Comparison of ENCODE assay signal across 8 cellular contexts in the genomic region with DNA sequence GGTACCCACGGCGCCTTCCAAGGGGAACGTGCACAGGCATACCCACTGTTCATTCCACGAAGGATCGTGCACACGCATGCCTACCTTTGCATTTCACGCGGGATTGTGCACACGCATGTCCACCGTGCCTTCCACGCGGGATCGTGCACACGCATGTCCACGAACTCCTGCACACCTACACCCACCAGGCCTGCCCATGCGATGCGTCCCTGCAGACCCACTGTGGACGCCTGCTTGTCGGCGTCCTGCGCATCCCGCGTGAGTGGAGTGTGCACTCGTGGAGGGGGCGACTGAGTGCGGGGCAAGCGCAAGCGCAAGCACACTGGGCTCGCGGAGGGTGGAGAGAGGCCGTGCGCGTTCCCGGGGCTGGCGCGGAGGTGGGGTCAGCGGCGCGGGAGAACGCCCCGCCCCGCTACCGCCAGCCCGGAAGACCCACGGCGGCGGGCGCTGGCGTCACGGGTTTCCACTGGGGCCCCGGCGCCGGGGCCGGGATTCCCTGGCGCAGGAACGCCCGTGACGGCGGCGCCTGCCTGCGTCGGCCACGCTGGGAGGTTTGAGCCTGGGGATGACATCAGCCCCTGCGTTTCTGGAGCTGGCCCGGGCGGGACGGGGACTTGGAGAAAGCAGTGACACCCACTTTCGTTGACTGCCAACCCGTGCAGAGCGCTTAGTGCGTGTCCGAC. TPM values are rescaled to one million over a fixed set of nuclear protein-coding genes. Genes with fewer than 3 reads are reported as not detected.
DNase-seq lines count a peak whose midpoint lies in the region; ATAC-seq, FAIRE-seq and TF ChIP-seq lines count a peak whose summit lies in the region.

No MANE protein-coding gene starts in this region.

- peak overlapping the region; percentile 97 for H3K4me2 ChIP-seq in MM.1S (ENCODE audit: low read depth, low read length)
- peak overlapping the region; percentile 44 to 89 for H3K4me2 ChIP-seq in H1 (ENCODE audit: insufficient read depth in 1 of 2, low read depth in 2 of 2, low read length in 2 of 2)

- no peak overlapping the region for H3K23ac ChIP-seq in H1 (ENCODE audit: insufficient read length)

- peak overlapping the region; percentile 46 for H3K4ac ChIP-seq in H1 (replicated peaks; ENCODE audit: insufficient read length, low read depth, low read length)

- H2BK12ac ChIP-seq in H1 (ENCODE audit: low read depth, low read length): peak overlapping the region; percentile 76; the same call in 1 of the 2 replicates

- 36% methylated on average over 39 of the region's 72 CpGs; no CpG with 5 or more reads in 1 of the 2 experiments for WGBS in H1 (ENCODE audit: extremely low coverage in 1 of 2, insufficient coverage in 1 of 2, insufficient read length in 1 of 2, insufficient replicate concordance in 2 of 2, low coverage in 1 of 2, low lambda C conversion rate in 2 of 2, missing lambda C conversion rate in 1 of 2), 2 experiments

- peak; percentile 84 for ATAC-seq in activated CD8-positive, alpha-beta memory T cell treated with anti-CD3 and anti-CD28 coated beads, Interleukin-2, amount 10 ng/mL, durations not matched to agents 7 days and 5 days
- peak; percentile 56 for ATAC-seq in memory B cell (ENCODE audit: low read depth)
- peak; percentile 81 for ATAC-seq in stimulated activated effector memory CD8-positive, alpha-beta T cell treated with anti-CD3 and anti-CD28 coated beads, Interleukin-12 subunit alpha, Interleukin-12 subunit beta, amount 100 ng/mL, for 72 hours
- no peak for ATAC-seq in GM19463 (IDR thresholded peaks at IDR 0.05; ENCODE audit: unreplicated experiment)

- H3K36me3 ChIP-seq in MM.1S (replicated peaks; ENCODE audit: insufficient read depth, low read length): no peaks in the 10 kb centered on the region
- no peaks in the 10 kb centered on the region for H3K36me3 ChIP-seq in H1 (ENCODE audit: control insufficient read depth in 2 of 4, insufficient read depth in 4 of 4, low read length in 3 of 4)

- no peaks in the 10 kb centered on the region for H4K20me1 ChIP-seq in MM.1S (ENCODE audit: insufficient read depth, low read length)
- H4K20me1 ChIP-seq in H1 (replicated peaks in 1 of 2; ENCODE audit: control insufficient read depth in 1 of 2, insufficient read depth in 2 of 2, low read length in 2 of 2): peaks cover 2% of the 10 kb centered on the region in 2 experiments

- peak overlapping the region; percentile 94 for H4K8ac ChIP-seq in H1 (ENCODE audit: extremely low read depth, insufficient read depth, low read length)

- peak overlapping the region; percentile 50 for H4K91ac ChIP-seq in H1 (replicated peaks; ENCODE audit: insufficient read length, low read length)

- H3F3A ChIP-seq in MM.1S (ENCODE audit: insufficient read depth, low read length): peaks cover 29% of the 10 kb centered on the region

- no peak overlapping the region for H4K5ac ChIP-seq in H1 (ENCODE audit: insufficient read length, low read depth, low read length)

- H3K4me1 ChIP-seq in MM.1S (ENCODE audit: low read length): peaks cover 32% of the 10 kb centered on the region
- H3K4me1 ChIP-seq in H1 (replicated peaks in 1 of 4; ENCODE audit: control insufficient read depth in 3 of 4, insufficient read depth in 4 of 4, low read length in 3 of 4): peaks cover 3 to 21% (median 13%) of the 10 kb centered on the region in 4 experiments

- 0 out of 2 replicates have a peak overlapping the region, but pooled peaks have one; percentile 9 for H2BK5ac ChIP-seq in H1 (ENCODE audit: low read depth, low read length)

- no peaks in the 10 kb centered on the region for H3K9me3 ChIP-seq in MM.1S (replicated peaks; ENCODE audit: insufficient read depth, low read length)
- H3K9me3 ChIP-seq in H1 (ENCODE audit: insufficient read depth in 2 of 2, low read depth in 1 of 2, low read length in 1 of 2): no peaks in the 10 kb centered on the region

- TF ChIP-seq EP300 in H1 (IDR thresholded peaks at IDR 0.05; ENCODE audit: borderline replicate concordance in 1 of 2, low read depth in 2 of 2, low read length in 2 of 2): no peak

- H2AK5ac ChIP-seq in H1 (ENCODE audit: low read depth, low read length): 0 out of 2 replicates have a peak overlapping the region, but pooled peaks have one; percentile 57

- H3K27ac Mint-ChIP-seq in activated CD8-positive, alpha-beta memory T cell treated with anti-CD3 and anti-CD28 coated beads, Interleukin-2, amount 10 ng/mL, durations not matched to agents 7 days and 5 days: no peak overlapping the region
- H3K27ac Mint-ChIP-seq in memory B cell: peak overlapping the region; percentile 24
- H3K27ac Mint-ChIP-seq in stimulated activated effector memory CD8-positive, alpha-beta T cell treated with anti-CD3 and anti-CD28 coated beads, Interleukin-12 subunit alpha, Interleukin-12 subunit beta, amount 100 ng/mL, for 72 hours: no peak overlapping the region

- H3K9me2 ChIP-seq in MM.1S (replicated peaks; ENCODE audit: insufficient read depth, low read length): no peaks in the 10 kb centered on the region

- no peak for TF ChIP-seq RAD21 in H1 (IDR thresholded peaks at IDR 0.05 in 1 of 2, conservative IDR thresholded peaks at IDR 0.05 in 1 of 2; ENCODE audit: low read depth in 2 of 2, low read length in 2 of 2)

- DNase-seq in GM12865 (ENCODE audit: low read depth) (peak; percentile 64), MM.1S (peak; percentile 59), H1 (ENCODE audit: low read depth in 1 of 2, low spot score in 2 of 2) (no peak), memory B cell (ENCODE audit: low spot score in 2 of 2) (no peak), NCI-H2107 treated with DMSO at 0.1 percent for 48 hours (lab: John Stamatoyannopoulos, UW; ENCODE audit: unreplicated experiment) (no peak)
- DNase-seq in activated CD8-positive, alpha-beta memory T cell treated with anti-CD3 and anti-CD28 coated beads, Interleukin-2, amount 10 ng/mL, durations not matched to agents 7 days and 5 days: peak; percentile 70
- peak in 1 of 2 donors; percentile 32 for DNase-seq in stimulated activated effector memory CD8-positive, alpha-beta T cell treated with anti-CD3 and anti-CD28 coated beads, Interleukin-12 subunit alpha, Interleukin-12 subunit beta, amount 100 ng/mL, for 72 hours (ENCODE audit: low spot score in 2 of 2)

- H2BK15ac ChIP-seq in H1 (ENCODE audit: low read length): 0 out of 2 replicates have a peak overlapping the region, but pooled peaks have one; percentile 10

- H3K79me2 ChIP-seq in MM.1S (ENCODE audit: low read length) (no peaks in the 10 kb centered on the region), H1 (ENCODE audit: control insufficient read depth in 1 of 2, insufficient read depth in 2 of 2, low read length in 2 of 2) (no peaks in the 10 kb centered on the region)

- H3K9ac ChIP-seq in MM.1S (ENCODE audit: low read length): peak overlapping the region; percentile 80
- no peak overlapping the region; a peak in 1 of 7 replicates for H3K9ac ChIP-seq in H1 (replicated peaks in 1 of 4; ENCODE audit: extremely low read depth in 1 of 4, low read depth in 3 of 4, low read length in 3 of 4)

- POLR2A ChIA-PET in H1 (lab: Charles Lee; ENCODE audit: partially characterized antibody): interaction anchor here (0.8 to 16.3 kb wide), 5 partner anchors 8 to 75 kb away, joined by 3 to 216 read pairs (median 3); partner anchors contain the start of gene GADD45B

- no peaks in the 10 kb centered on the region for H3K79me1 ChIP-seq in H1 (ENCODE audit: low read depth, low read length)

- H3K56ac ChIP-seq in H1 (replicated peaks; ENCODE audit: insufficient read length, low read depth, low read length): no peak overlapping the region

- no peak overlapping the region for H2BK120ac ChIP-seq in H1 (replicated peaks; ENCODE audit: low read depth, low read length)

- TF ChIP-seq POLR2A in H1 (IDR thresholded peaks at IDR 0.05; ENCODE audit: control extremely low read depth in 1 of 2, low read depth in 2 of 2, low read length in 2 of 2): no peak

- H2AFZ ChIP-seq in MM.1S (ENCODE audit: low read length) (peak overlapping the region; percentile 73), H1 (ENCODE audit: low read length) (peak overlapping the region; percentile 67; the same call in 1 of the 2 replicates)

- H3K27ac ChIP-seq in MM.1S (ENCODE audit: low read length): peak overlapping the region; percentile 58; the same call in 1 of the 2 replicates
- H3K27ac ChIP-seq in H1 (ENCODE audit: low read depth, low read length): no peak overlapping the region

- no peak overlapping the region for H3K14ac ChIP-seq in H1 (ENCODE audit: insufficient read length)

- TF ChIP-seq CTCF in GM12865 (IDR thresholded peaks at IDR 0.05; ENCODE audit: insufficient read depth, low read depth, low read length, missing control alignments) (no peak), MM.1S (IDR thresholded peaks at IDR 0.05; ENCODE audit: low read length) (no peak), H1 (IDR thresholded peaks at IDR 0.05; ENCODE audit: control extremely low read depth in 1 of 3, insufficient read depth in 1 of 3, low read depth in 1 of 3, low read length in 3 of 3) (no peak)

- H3K4me3 ChIP-seq in GM12865 (ENCODE audit: low read depth, low read length): peak overlapping the region; percentile 63
- H3K4me3 ChIP-seq in MM.1S (ENCODE audit: low read length): peak overlapping the region; percentile 81
- H3K4me3 ChIP-seq in H1 (ENCODE audit: extremely low read depth in 1 of 4, insufficient read depth in 2 of 4, low read depth in 3 of 4, low read length in 4 of 4): peak overlapping the region; percentile 35 to 64 (median 47)

- no peaks in the 10 kb centered on the region for H3K36me3 Mint-ChIP-seq in activated CD8-positive, alpha-beta memory T cell treated with anti-CD3 and anti-CD28 coated beads, Interleukin-2, amount 10 ng/mL, durations not matched to agents 7 days and 5 days
- H3K36me3 Mint-ChIP-seq in memory B cell: no peaks in the 10 kb centered on the region
- H3K36me3 Mint-ChIP-seq in stimulated activated effector memory CD8-positive, alpha-beta T cell treated with anti-CD3 and anti-CD28 coated beads, Interleukin-12 subunit alpha, Interleukin-12 subunit beta, amount 100 ng/mL, for 72 hours: no peaks in the 10 kb centered on the region

- peaks cover 5% of the 10 kb centered on the region; the same call in 1 of the 2 replicates for H3K23me2 ChIP-seq in H1 (ENCODE audit: low read depth, low read length)

- peaks cover 21% of the 10 kb centered on the region for H3K4me1 Mint-ChIP-seq in activated CD8-positive, alpha-beta memory T cell treated with anti-CD3 and anti-CD28 coated beads, Interleukin-2, amount 10 ng/mL, durations not matched to agents 7 days and 5 days
- peaks cover 32% of the 10 kb centered on the region for H3K4me1 Mint-ChIP-seq in memory B cell
- peaks cover 27% of the 10 kb centered on the region for H3K4me1 Mint-ChIP-seq in stimulated activated effector memory CD8-positive, alpha-beta T cell treated with anti-CD3 and anti-CD28 coated beads, Interleukin-12 subunit alpha, Interleukin-12 subunit beta, amount 100 ng/mL, for 72 hours

- H3K4me3 Mint-ChIP-seq in activated CD8-positive, alpha-beta memory T cell treated with anti-CD3 and anti-CD28 coated beads, Interleukin-2, amount 10 ng/mL, durations not matched to agents 7 days and 5 days: peak overlapping the region; percentile 70
- peak overlapping the region; percentile 83 for H3K4me3 Mint-ChIP-seq in memory B cell
- H3K4me3 Mint-ChIP-seq in stimulated activated effector memory CD8-positive, alpha-beta T cell treated with anti-CD3 and anti-CD28 coated beads, Interleukin-12 subunit alpha, Interleukin-12 subunit beta, amount 100 ng/mL, for 72 hours: peak overlapping the region; percentile 62

- no peak overlapping the region; the same call in 1 of the 2 replicates for H3K18ac ChIP-seq in H1 (ENCODE audit: extremely low read depth, low read length)

- H3K9me3 Mint-ChIP-seq in activated CD8-positive, alpha-beta memory T cell treated with anti-CD3 and anti-CD28 coated beads, Interleukin-2, amount 10 ng/mL, durations not matched to agents 7 days and 5 days (ENCODE audit: low read depth): no peaks in the 10 kb centered on the region
- no peaks in the 10 kb centered on the region for H3K9me3 Mint-ChIP-seq in memory B cell
- H3K9me3 Mint-ChIP-seq in stimulated activated effector memory CD8-positive, alpha-beta T cell treated with anti-CD3 and anti-CD28 coated beads, Interleukin-12 subunit alpha, Interleukin-12 subunit beta, amount 100 ng/mL, for 72 hours: no peaks in the 10 kb centered on the region

- no peak overlapping the region for H2BK20ac ChIP-seq in H1 (ENCODE audit: low read length)

- CTCF ChIA-PET in activated CD8-positive, alpha-beta memory T cell treated with anti-CD3 and anti-CD28 coated beads, Interleukin-2, amount 10 ng/mL, durations not matched to agents 7 days and 5 days (lab: Charles Lee): interaction anchor here (0.6 to 3.3 kb wide), 8 partner anchors 9 to 119 kb away, joined by 3 to 14 read pairs (median 4); no protein-coding TSS in a partner anchor
- CTCF ChIA-PET in H1 (lab: Charles Lee; ENCODE audit: partially characterized antibody): interaction anchor here (0.7 to 2.5 kb wide), 3 partner anchors 35 to 232 kb away, joined by 3 to 8 read pairs (median 3); no protein-coding TSS in a partner anchor

- H3K27me3 ChIP-seq in MM.1S (replicated peaks; ENCODE audit: insufficient read depth, low read length) (peaks cover 5% of the 10 kb centered on the region), H1 (replicated peaks in 1 of 4; ENCODE audit: control insufficient read depth in 3 of 4, extremely low read depth in 1 of 4, insufficient read depth in 3 of 4, low read length in 3 of 4) (peaks cover 4 to 40% (median 24%) of the 10 kb centered on the region in 4 experiments)

- no peak for FAIRE-seq in H1 (lab: Jason Lieb, UNC)

- peaks cover 53% of the 10 kb centered on the region for H3K27me3 Mint-ChIP-seq in activated CD8-positive, alpha-beta memory T cell treated with anti-CD3 and anti-CD28 coated beads, Interleukin-2, amount 10 ng/mL, durations not matched to agents 7 days and 5 days
- peaks cover 21% of the 10 kb centered on the region for H3K27me3 Mint-ChIP-seq in memory B cell

RNA-seq across cellular contexts. Expression of gene GADD45B, which starts 18.7 kb away (rescaled TPM):
- total RNA-seq in activated CD8-positive, alpha-beta memory T cell treated with anti-CD3 and anti-CD28 coated beads, Interleukin-2, amount 10 ng/mL, durations not matched to agents 7 days and 5 days: 10 to 100 TPM; 63.4 to 79.4 TPM
- total RNA-seq in H1 (2021; fragmentation: NEBNext Ultra II Directional; extraction: Animal tissue kit (Norgen Biotek cat#: 25700)): 11.0 and 11.4 TPM in 2 replicates
- polyA plus RNA-seq in H1 (2011; rRNA removed): 7.4 and 12.1 TPM in 2 replicates
- polyA plus RNA-seq in H1 (2011; cell fraction: cytosol; rRNA removed): 12.6 TPM
- polyA plus RNA-seq in H1 (2011; cell fraction: nucleus; rRNA removed): 18.4 TPM
- 4.8 to 6.5 TPM (median 5.8 TPM) in 4 replicates for polyA plus RNA-seq in H1 (2012, experiment 1 of 2)
- 5.3 TPM for polyA plus RNA-seq in H1 (2012, experiment 2 of 2)
- polyA plus RNA-seq in H1 (2013, experiment 1 of 2): 7.8 TPM
- polyA plus RNA-seq in H1 (2013, experiment 2 of 2): 8.5 TPM
- polyA minus RNA-seq in H1 (2011; rRNA and poly(A)+ RNA removed): 7.5 and 8.3 TPM in 2 replicates
- polyA minus RNA-seq in H1 (2011; cell fraction: cytosol; rRNA and poly(A)+ RNA removed): 13.9 TPM
- 47.7 TPM for polyA minus RNA-seq in H1 (2011; cell fraction: nucleus; rRNA and poly(A)+ RNA removed)

RNA-seq across cellular contexts. Expression of gene LMNB2, which starts 37.8 kb away (rescaled TPM):
- total RNA-seq in activated CD8-positive, alpha-beta memory T cell treated with anti-CD3 and anti-CD28 coated beads, Interleukin-2, amount 10 ng/mL, durations not matched to agents 7 days and 5 days: 100 to 1,000 TPM; 123 to 128 TPM
- 177 and 179 TPM in 2 replicates for total RNA-seq in H1 (2021; fragmentation: NEBNext Ultra II Directional; extraction: Animal tissue kit (Norgen Biotek cat#: 25700))
- 287 and 360 TPM in 2 replicates for polyA plus RNA-seq in H1 (2011; rRNA removed)
- polyA plus RNA-seq in H1 (2011; cell fraction: cytosol; rRNA removed): 196 TPM
- 187 TPM for polyA plus RNA-seq in H1 (2011; cell fraction: nucleus; rRNA removed)
- 154 to 165 TPM (median 162 TPM) in 4 replicates for polyA plus RNA-seq in H1 (2012, experiment 1 of 2)
- polyA plus RNA-seq in H1 (2012, experiment 2 of 2): 174 TPM
- polyA plus RNA-seq in H1 (2013, experiment 1 of 2): 97.9 TPM
- polyA plus RNA-seq in H1 (2013, experiment 2 of 2): 98.3 TPM
- 105 and 122 TPM in 2 replicates for polyA minus RNA-seq in H1 (2011; rRNA and poly(A)+ RNA removed)
- polyA minus RNA-seq in H1 (2011; cell fraction: cytosol; rRNA and poly(A)+ RNA removed): 69.9 TPM
- polyA minus RNA-seq in H1 (2011; cell fraction: nucleus; rRNA and poly(A)+ RNA removed): 36.0 TPM

Comparison
In these comparisons a context has a peak if more than half of its experiments do, and no peak if none do; other contexts are left out.
1. DNase-seq: peak in GM12865 (single experiment), MM.1S (single experiment) and activated CD8-positive, alpha-beta memory T cell treated with anti-CD3 and anti-CD28 coated beads, Interleukin-2, amount 10 ng/mL, durations not matched to agents 7 days and 5 days (single experiment); none in H1 (0 of 2), memory B cell (0 of 2) and NCI-H2107 treated with DMSO at 0.1 percent for 48 hours (single experiment).
2. Peak in every context shown above with its lines, with median percentiles within 50 percentile points of each other: H3K4me3 ChIP-seq and H3K4me3 Mint-ChIP-seq.